ENCODE assay signal across 25 cellular contexts in genomic region chr12:53941750-53942149, GRCh38. TPM values are rescaled to one million over a fixed set of nuclear protein-coding genes. Genes with fewer than 3 reads are reported as not detected.
"Had no signal": no experiment of that assay in that cellular context is flagged by ENCODE, and none has a peak within 500 bp of the region (broad histone marks: within the 10 kb centered on the region; RNA-seq: fewer than 3 reads in every experiment).

No MANE protein-coding gene starts in this region.

- ATAC-seq: activated CD8-positive, alpha-beta T cell treated with anti-CD3 and anti-CD28 coated beads, Interleukin-2, amount 10 ng/mL, durations not matched to agents 7 days and 5 days; activated naive CD4-positive, alpha-beta T cell treated with anti-CD3 and anti-CD28 coated beads, Interleukin-2, amount 50 U/mL, for 72 hours; activated T-cell treated with anti-CD3 and anti-CD28 coated beads, Interleukin-2, amount 50 U/mL, for 72 hours; foreskin keratinocyte; stimulated activated naive CD8-positive, alpha-beta T cell treated with anti-CD3 and anti-CD28 coated beads, Interleukin-15, Interleukin-2, amounts not matched to agents 100 U/mL and 50 U/mL, for 24 hours had no signal

- H3K4me3 ChIP-seq: coronary artery had no signal

- H3K4me1 Mint-ChIP-seq: activated B cell treated with CpG ODN at 0.5 μM for 24 hours; activated CD4-positive, alpha-beta T cell treated with anti-CD3 and anti-CD28 coated beads, Interleukin-2, amount 10 ng/mL, durations not matched to agents 24 days and 14 days; nephron had no signal

- H3K4me3 Mint-ChIP-seq: activated B cell treated with CpG ODN at 0.5 μM for 24 hours; activated CD4-positive, alpha-beta T cell treated with anti-CD3 and anti-CD28 coated beads, Interleukin-2, amount 10 ng/mL, durations not matched to agents 24 days and 14 days; activated CD8-positive, alpha-beta T cell treated with anti-CD3 and anti-CD28 coated beads, Interleukin-2, amount 10 ng/mL, durations not matched to agents 7 days and 5 days; activated T-cell treated with anti-CD3 and anti-CD28 coated beads, Interleukin-2, amount 50 U/mL, for 72 hours; nephron had no signal

- H3K27ac Mint-ChIP-seq: activated B cell treated with CpG ODN at 0.5 μM for 24 hours; activated CD4-positive, alpha-beta T cell treated with anti-CD3 and anti-CD28 coated beads, Interleukin-2, amount 10 ng/mL, durations not matched to agents 24 days and 14 days; activated CD8-positive, alpha-beta T cell treated with anti-CD3 and anti-CD28 coated beads, Interleukin-2, amount 10 ng/mL, durations not matched to agents 7 days and 5 days; activated naive CD4-positive, alpha-beta T cell treated with anti-CD3 and anti-CD28 coated beads, Interleukin-2, amount 50 U/mL, for 72 hours; activated T-cell treated with anti-CD3 and anti-CD28 coated beads, Interleukin-2, amount 50 U/mL, for 72 hours; nephron had no signal

- DNase-seq: activated B cell treated with CpG ODN at 0.5 μM for 24 hours; activated CD4-positive, alpha-beta T cell treated with anti-CD3 and anti-CD28 coated beads, Interleukin-2, amount 10 ng/mL, durations not matched to agents 24 days and 14 days; activated CD8-positive, alpha-beta memory T cell treated with anti-CD3 and anti-CD28 coated beads, Interleukin-2, amount 50 U/mL, for 4 hours; activated CD8-positive, alpha-beta T cell treated with anti-CD3 and anti-CD28 coated beads, Interleukin-2, amount 10 ng/mL, durations not matched to agents 7 days and 5 days; activated gamma-delta T cell; activated T-cell treated with anti-CD3 and anti-CD28 coated beads, Interleukin-2, amount 50 U/mL, for 72 hours; amniotic stem cell; central memory CD4-positive, alpha-beta T cell; effector CD4-positive, alpha-beta T cell; foreskin keratinocyte; glutamatergic neuron; hypothalamus; kidney glomerular epithelial cell; mesendoderm; nucleus accumbens; posterior cingulate gyrus; retina; stimulated activated CD4-positive, alpha-beta T cell treated with anti-CD3 and anti-CD28 coated beads, Interleukin-4, amount 100 ng/mL, for 4 hours; stimulated activated naive CD8-positive, alpha-beta T cell treated with anti-CD3 and anti-CD28 coated beads, Interleukin-15, Interleukin-2, amounts not matched to agents 100 U/mL and 50 U/mL, for 24 hours had no signal

- H3K27ac ChIP-seq: coronary artery, foreskin keratinocyte had no signal

- H3K4me1 ChIP-seq: foreskin keratinocyte had no signal

- H3K9me3 Mint-ChIP-seq: activated B cell treated with CpG ODN at 0.5 μM for 24 hours; activated naive CD4-positive, alpha-beta T cell treated with anti-CD3 and anti-CD28 coated beads, Interleukin-2, amount 50 U/mL, for 72 hours; activated T-cell treated with anti-CD3 and anti-CD28 coated beads, Interleukin-2, amount 50 U/mL, for 72 hours had no signal

RNA-seq across cellular contexts. Expression of gene HOXC13, which starts 3.1 kb away (rescaled TPM):
- total RNA-seq: activated B cell treated with CpG ODN at 0.5 μM for 24 hours; activated CD4-positive, alpha-beta T cell treated with anti-CD3 and anti-CD28 coated beads, Interleukin-2, amount 10 ng/mL, durations not matched to agents 24 days and 14 days; activated CD8-positive, alpha-beta T cell treated with anti-CD3 and anti-CD28 coated beads, Interleukin-2, amount 10 ng/mL, durations not matched to agents 7 days and 5 days; activated naive CD4-positive, alpha-beta T cell treated with anti-CD3 and anti-CD28 coated beads, Interleukin-2, amount 50 U/mL, for 72 hours; activated T-cell treated with anti-CD3 and anti-CD28 coated beads, Interleukin-2, amount 50 U/mL, for 72 hours; liver; temporal lobe had no signal
- polyA plus RNA-seq: liver had no signal

RNA-seq across cellular contexts. Expression of gene HOXC12, which starts 13.0 kb away (rescaled TPM):
- total RNA-seq: activated B cell treated with CpG ODN at 0.5 μM for 24 hours; activated CD4-positive, alpha-beta T cell treated with anti-CD3 and anti-CD28 coated beads, Interleukin-2, amount 10 ng/mL, durations not matched to agents 24 days and 14 days; activated CD8-positive, alpha-beta T cell treated with anti-CD3 and anti-CD28 coated beads, Interleukin-2, amount 10 ng/mL, durations not matched to agents 7 days and 5 days; activated naive CD4-positive, alpha-beta T cell treated with anti-CD3 and anti-CD28 coated beads, Interleukin-2, amount 50 U/mL, for 72 hours; activated T-cell treated with anti-CD3 and anti-CD28 coated beads, Interleukin-2, amount 50 U/mL, for 72 hours; liver; temporal lobe; ureter had no signal
- polyA plus RNA-seq: liver had no signal

RNA-seq across cellular contexts. Expression of gene HOXC11, which starts 31.2 kb away (rescaled TPM):
- total RNA-seq: activated B cell treated with CpG ODN at 0.5 μM for 24 hours; activated CD4-positive, alpha-beta T cell treated with anti-CD3 and anti-CD28 coated beads, Interleukin-2, amount 10 ng/mL, durations not matched to agents 24 days and 14 days; activated CD8-positive, alpha-beta T cell treated with anti-CD3 and anti-CD28 coated beads, Interleukin-2, amount 10 ng/mL, durations not matched to agents 7 days and 5 days; activated naive CD4-positive, alpha-beta T cell treated with anti-CD3 and anti-CD28 coated beads, Interleukin-2, amount 50 U/mL, for 72 hours; activated T-cell treated with anti-CD3 and anti-CD28 coated beads, Interleukin-2, amount 50 U/mL, for 72 hours; liver; temporal lobe had no signal
- polyA plus RNA-seq: liver had no signal

RNA-seq across cellular contexts. Expression of gene HOTAIR, which starts 33.0 kb away (rescaled TPM):
- total RNA-seq: activated B cell treated with CpG ODN at 0.5 μM for 24 hours; activated CD4-positive, alpha-beta T cell treated with anti-CD3 and anti-CD28 coated beads, Interleukin-2, amount 10 ng/mL, durations not matched to agents 24 days and 14 days; activated CD8-positive, alpha-beta T cell treated with anti-CD3 and anti-CD28 coated beads, Interleukin-2, amount 10 ng/mL, durations not matched to agents 7 days and 5 days; activated naive CD4-positive, alpha-beta T cell treated with anti-CD3 and anti-CD28 coated beads, Interleukin-2, amount 50 U/mL, for 72 hours; activated T-cell treated with anti-CD3 and anti-CD28 coated beads, Interleukin-2, amount 50 U/mL, for 72 hours; liver; temporal lobe had no signal
- polyA plus RNA-seq: liver had no signal

RNA-seq across cellular contexts. Expression of gene HOXC10, which starts 43.2 kb away (rescaled TPM):
- total RNA-seq: activated B cell treated with CpG ODN at 0.5 μM for 24 hours; activated CD4-positive, alpha-beta T cell treated with anti-CD3 and anti-CD28 coated beads, Interleukin-2, amount 10 ng/mL, durations not matched to agents 24 days and 14 days; activated CD8-positive, alpha-beta T cell treated with anti-CD3 and anti-CD28 coated beads, Interleukin-2, amount 10 ng/mL, durations not matched to agents 7 days and 5 days; activated naive CD4-positive, alpha-beta T cell treated with anti-CD3 and anti-CD28 coated beads, Interleukin-2, amount 50 U/mL, for 72 hours; activated T-cell treated with anti-CD3 and anti-CD28 coated beads, Interleukin-2, amount 50 U/mL, for 72 hours; liver; temporal lobe had no signal
- polyA plus RNA-seq: liver had no signal
